ENCODE assay signal across 8 cellular contexts in genomic region chr10:95246582-95247051, GRCh38. TPM values are rescaled to one million over a fixed set of nuclear protein-coding genes. Genes with fewer than 3 reads are reported as not detected.
DNase-seq lines count a peak whose midpoint lies in the region; ATAC-seq lines count a peak whose summit lies in the region.

No MANE protein-coding gene starts in this region.

- H3K4me1 Mint-ChIP-seq in activated CD4-positive, alpha-beta T cell treated with anti-CD3 and anti-CD28 coated beads for 36 hours = no peaks in the 10 kb centered on the region

- intact Hi-C loops in activated CD4-positive, alpha-beta T cell treated with anti-CD3 and anti-CD28 coated beads for 36 hours (cut with DNase I, micrococcal nuclease) = loop anchor here (1.0 kb wide), 1 partner anchor 117 kb away; no protein-coding TSS in a partner anchor

- no peak overlapping the region for H2BK5ac ChIP-seq in mesendoderm (ENCODE audit: low read length)

- H3K9me3 Mint-ChIP-seq in activated CD4-positive, alpha-beta T cell treated with anti-CD3 and anti-CD28 coated beads for 36 hours (ENCODE audit: low read depth) = no peaks in the 10 kb centered on the region

- no peak overlapping the region for H3K56ac ChIP-seq in mesendoderm (ENCODE audit: low read length)

- peaks cover 7% of the 10 kb centered on the region for H3K4me1 ChIP-seq in mesendoderm (ENCODE audit: control insufficient read depth, low read depth, low read length)

- no peak overlapping the region for H3K18ac ChIP-seq in mesendoderm (ENCODE audit: low read length)

- H3K36me3 ChIP-seq in mesendoderm (ENCODE audit: control insufficient read depth, insufficient read depth, low read length) = peaks cover 6% of the 10 kb centered on the region

- H3K4me2 ChIP-seq in mesendoderm (ENCODE audit: low read length) = no peak overlapping the region

- WGBS in mesendoderm (ENCODE audit: extremely low coverage, insufficient coverage, low lambda C conversion rate) = no CpG with 5 or more reads among the region's 1 CpG

- H2BK15ac ChIP-seq in mesendoderm (replicated peaks; ENCODE audit: low read depth) = no peak overlapping the region

- no peak overlapping the region for H2BK120ac ChIP-seq in mesendoderm (ENCODE audit: low read depth, low read length)

- no peak overlapping the region for H4K8ac ChIP-seq in mesendoderm (ENCODE audit: low read depth, low read length)

- H2AK5ac ChIP-seq in mesendoderm (ENCODE audit: low read length) = no peak overlapping the region

- ATAC-seq in GM21576 (IDR thresholded peaks at IDR 0.05; ENCODE audit: unreplicated experiment) (peak; percentile 30), HG03095 (IDR thresholded peaks at IDR 0.05; ENCODE audit: unreplicated experiment) (no peak)
- peak; percentile 52 for ATAC-seq in activated CD4-positive, alpha-beta T cell treated with anti-CD3 and anti-CD28 coated beads for 36 hours

- no peak overlapping the region for H3K4ac ChIP-seq in mesendoderm (ENCODE audit: low read depth, low read length)

- peaks cover under 1% of the 10 kb centered on the region for H3K79me2 ChIP-seq in mesendoderm (ENCODE audit: control insufficient read depth, insufficient read depth, low read length)

- no peak overlapping the region for H4K5ac ChIP-seq in mesendoderm (ENCODE audit: low read length)

- POLR2A ChIA-PET in activated CD4-positive, alpha-beta T cell treated with anti-CD3 and anti-CD28 coated beads for 36 hours (lab: Charles Lee) = no interaction called here

- H3K4me3 ChIP-seq in mesendoderm (ENCODE audit: low read length) = no peak overlapping the region

- H3K27me3 ChIP-seq in mesendoderm (ENCODE audit: insufficient read depth, low read length, poor library complexity) = no peaks in the 10 kb centered on the region

- CTCF ChIA-PET in activated CD4-positive, alpha-beta T cell treated with anti-CD3 and anti-CD28 coated beads for 36 hours (lab: Charles Lee) = interaction anchor here (0.7 to 6.3 kb wide), 16 partner anchors 8 to 209 kb away, joined by 3 to 152 read pairs (median 3); partner anchors contain the start of gene PDLIM1

- peak overlapping the region; percentile 25 for H3K27ac ChIP-seq in mesendoderm (ENCODE audit: low read depth, low read length)

- H3K9ac ChIP-seq in mesendoderm (ENCODE audit: low read length) = no peak overlapping the region

- no peak overlapping the region for H3K23ac ChIP-seq in mesendoderm (ENCODE audit: low read length)

- no peak overlapping the region for H3K27ac Mint-ChIP-seq in activated CD4-positive, alpha-beta T cell treated with anti-CD3 and anti-CD28 coated beads for 36 hours

- no peaks in the 10 kb centered on the region for H3K36me3 Mint-ChIP-seq in activated CD4-positive, alpha-beta T cell treated with anti-CD3 and anti-CD28 coated beads for 36 hours (ENCODE audit: low read depth)

- peaks cover 9% of the 10 kb centered on the region for H3K79me1 ChIP-seq in mesendoderm (ENCODE audit: low read length)

- no peak overlapping the region for H3K4me3 Mint-ChIP-seq in activated CD4-positive, alpha-beta T cell treated with anti-CD3 and anti-CD28 coated beads for 36 hours

- DNase-seq in COR-L47 (lab: John Stamatoyannopoulos, UW) = peak; percentile 40
- peak; percentile 4 for DNase-seq in NCI-H2107 (lab: John Stamatoyannopoulos, UW)
- peak; percentile 83 for DNase-seq in activated CD4-positive, alpha-beta T cell treated with anti-CD3 and anti-CD28 coated beads for 36 hours
- DNase-seq in ecto neural progenitor cell (ENCODE audit: low spot score) = peak; percentile 84
- peak; percentile 92 for DNase-seq in mesendoderm
- DNase-seq in stimulated activated CD8-positive, alpha-beta memory T cell treated with anti-CD3 and anti-CD28 coated beads, Interleukin-4, amount 100 ng/mL, for 4 hours (ENCODE audit: low read depth in 2 of 2, low spot score in 1 of 2) = peak; percentile 13 to 33

- peaks cover 8% of the 10 kb centered on the region for H3K27me3 Mint-ChIP-seq in activated CD4-positive, alpha-beta T cell treated with anti-CD3 and anti-CD28 coated beads for 36 hours

RNA-seq across cellular contexts. Expression of gene PDLIM1, which starts 44.2 kb away (rescaled TPM):
- total RNA-seq in activated CD4-positive, alpha-beta T cell treated with anti-CD3 and anti-CD28 coated beads for 36 hours = under 1 TPM; 0.34 to 0.53 TPM
- polyA plus RNA-seq in mesendoderm (2013, experiment 1 of 2) = 212 TPM
- 220 TPM for polyA plus RNA-seq in mesendoderm (2013, experiment 2 of 2)

RNA-seq across cellular contexts. Expression of gene ACSM6, which starts 52.6 kb away (rescaled TPM):
- not detected for total RNA-seq in activated CD4-positive, alpha-beta T cell treated with anti-CD3 and anti-CD28 coated beads for 36 hours
- 0.04 TPM for polyA plus RNA-seq in mesendoderm (2013, experiment 1 of 2)
- 0.04 TPM for polyA plus RNA-seq in mesendoderm (2013, experiment 2 of 2)

Comparison
In these comparisons a context has a peak if more than half of its experiments do, and no peak if none do; other contexts are left out.
1. DNase-seq: peak in every context shown above with its lines; median percentile 92 in mesendoderm; 84 in ecto neural progenitor cell; 83 in activated CD4-positive, alpha-beta T cell treated with anti-CD3 and anti-CD28 coated beads for 36 hours; 40 in COR-L47; 23 in stimulated activated CD8-positive, alpha-beta memory T cell treated with anti-CD3 and anti-CD28 coated beads, Interleukin-4, amount 100 ng/mL, for 4 hours; 4 in NCI-H2107.